Comparison of ENCODE assay signal across 8 cellular contexts in genomic region chr6:132512638-132513632, GRCh38. TPM values are rescaled to one million over a fixed set of nuclear protein-coding genes. Genes with fewer than 3 reads are reported as not detected.
A peak's percentile ranks its signal among the peaks of the same experiment; 100 is the strongest.
DNase-seq lines count a peak whose midpoint lies in the region; ATAC-seq, FAIRE-seq and TF ChIP-seq lines count a peak whose summit lies in the region.

Gene STX7 (minus strand): TSS chr6:132513116. CDS start chr6:132503530, 9,586 bp downstream.

- H3K4me1 ChIP-seq in adipocyte (ENCODE audit: control insufficient read depth, insufficient read depth, low read length), result peaks cover 40% of the 10 kb centered on the region
- H3K4me1 ChIP-seq in pancreas, result peaks cover 10 to 22% (median 12%) of the 10 kb centered on the region in 3 donors
- peaks cover 20 to 36% of the 10 kb centered on the region in 2 donors for H3K4me1 ChIP-seq in thyroid gland

- ATAC-seq in HG02678 (IDR thresholded peaks at IDR 0.05; ENCODE audit: unreplicated experiment) (peak; percentile 92), Right ventricle myocardium superior (ENCODE audit: poor library complexity) (peak; percentile 99), pancreas (peak; percentile 95 to 98 (median 97))

- H3K27ac ChIP-seq in pancreas (peak within 1 kb of the TSS; percentile 71 to 91 (median 81)), thyroid gland (peak within 1 kb of the TSS; percentile 77 to 96 (median 94))

- peak within 1 kb of the TSS; percentile 94 for H3K9ac ChIP-seq in adipocyte (ENCODE audit: low read length)

- H3K27me3 ChIP-seq in adipocyte (replicated peaks; ENCODE audit: control insufficient read depth, insufficient read depth, low read length), result no peaks in the 10 kb centered on the region
- H3K27me3 ChIP-seq in pancreas, result no peaks in the 10 kb centered on the region
- H3K27me3 ChIP-seq in thyroid gland, result no peaks in the 10 kb centered on the region

- TF ChIP-seq CTCF in GM12875 (IDR thresholded peaks at IDR 0.05; ENCODE audit: borderline replicate concordance, insufficient read depth, low read depth, low read length) (no peak), pancreas (IDR thresholded peaks at IDR 0.05) (no peak), thyroid gland (IDR thresholded peaks at IDR 0.05) (peak in 1 of 6 experiments; percentile 2)

- peaks cover 9% of the 10 kb centered on the region for H3K36me3 ChIP-seq in adipocyte (ENCODE audit: control insufficient read depth, insufficient read depth, low read length, severe bottlenecking)
- no peaks in the 10 kb centered on the region for H3K36me3 ChIP-seq in pancreas
- H3K36me3 ChIP-seq in thyroid gland, result no peaks in the 10 kb centered on the region

- WGBS in pancreas, 2 donors, result 1% methylated on average over 67 of the region's 67 CpGs
- 1 to 2% methylated on average over 31 to 53 of the region's 67 CpGs for WGBS in thyroid gland, 2 donors

- H3K9me3 ChIP-seq in adipocyte (ENCODE audit: control insufficient read depth, low read length) (no peaks in the 10 kb centered on the region), pancreas (no peaks in the 10 kb centered on the region), thyroid gland (no peaks in the 10 kb centered on the region)

- DNase-seq in NCI-H1417 treated with DMSO at 0.1 percent for 48 hours (lab: John Stamatoyannopoulos, UW) (peak; percentile 84), T follicular helper cell (ENCODE audit: low read depth) (peak; percentile 77), adipocyte (ENCODE audit: low read depth) (peak; percentile 95), Right ventricle myocardium superior (peak; percentile 95), pancreas (peak; percentile 85 to 95 (median 90)), thyroid gland (peak; percentile 92 to 93)

- peak within 1 kb of the TSS; percentile 77 for H3K4me3 ChIP-seq in GM12875 (ENCODE audit: low read depth, low read length)
- peak within 1 kb of the TSS; percentile 96 for H3K4me3 ChIP-seq in adipocyte (ENCODE audit: low read length)
- H3K4me3 ChIP-seq in pancreas, result peak within 1 kb of the TSS; percentile 49 to 92 (median 92)
- peak within 1 kb of the TSS; percentile 34 to 57 (median 56) for H3K4me3 ChIP-seq in thyroid gland (replicated peaks in 1 of 3)

- peak; percentile 67 to 90 for TF ChIP-seq POLR2A in thyroid gland (IDR thresholded peaks at IDR 0.05)

- intact Hi-C loops in Right ventricle myocardium superior (cut with DNase I), result loop anchor here (10.0 kb wide), 1 partner anchor 302 kb away; the partner anchor contains the start of gene RPS12
- intact Hi-C loops in pancreas (cut with DNase I), result no loop called here
- intact Hi-C loops in thyroid gland (cut with DNase I), result no loop called here

- no peak for FAIRE-seq in pancreas (lab: Jason Lieb, UNC)

RNA-seq across cellular contexts. Expression of gene STX7, which starts in this region (rescaled TPM):
- 55.1 TPM for total RNA-seq in Right ventricle myocardium superior
- 10 to 100 TPM; 12.2 to 33.0 (median 15.7) TPM for total RNA-seq in pancreas
- polyA plus RNA-seq in pancreas, result 1 to 10 TPM; 5.1 to 7.8 TPM
- 10 to 100 TPM; 45.7 to 70.6 (median 53.2) TPM for total RNA-seq in thyroid gland

Comparison
In these comparisons a context has a peak if more than half of its experiments do, and no peak if none do; other contexts are left out.
1. Peak in every context shown above with its lines: DNase-seq, ATAC-seq, H3K4me3 ChIP-seq and H3K27ac ChIP-seq.